ENCODE assay signal across 8 cellular contexts in genomic region chr2:130336877-130337734, GRCh38.
A peak's percentile ranks its signal among the peaks of the same experiment; 100 is the strongest.
DNase-seq lines count a peak whose midpoint lies in the region; ATAC-seq and TF ChIP-seq lines count a peak whose summit lies in the region.

No MANE protein-coding gene starts in this region.

- H3K4me3 ChIP-seq in WI38 (ENCODE audit: low read depth, low read length), result peak overlapping the region; percentile 50

- DNase-seq in GM03348 (ENCODE audit: low spot score), result peak; percentile 81
- peak; percentile 93 for DNase-seq in NCI-H1694 treated with DMSO at 0.1 percent for 48 hours (lab: John Stamatoyannopoulos, UW)
- DNase-seq in dedifferentiated amniotic fluid mesenchymal stem cell (ENCODE audit: extremely low spot score), result peak; percentile 79
- DNase-seq in kidney tubule cell (ENCODE audit: low spot score), result peak; percentile 75
- peak; percentile 74 for DNase-seq in stimulated activated CD4-positive, alpha-beta T cell treated with anti-CD3 and anti-CD28 coated beads, Interleukin-1b, Interleukin-23, amount 100 ng/mL, for 48 hours

- no peak for TF ChIP-seq CTCF in WI38 (IDR thresholded peaks at IDR 0.05; ENCODE audit: low read depth, low read length)

- no peak for ATAC-seq in GM19467 (IDR thresholded peaks at IDR 0.05; ENCODE audit: unreplicated experiment)
- ATAC-seq in HG02981 (IDR thresholded peaks at IDR 0.05; ENCODE audit: unreplicated experiment), result no peak
